ENCODE assay signal across 15 cellular contexts in the genomic region with DNA sequence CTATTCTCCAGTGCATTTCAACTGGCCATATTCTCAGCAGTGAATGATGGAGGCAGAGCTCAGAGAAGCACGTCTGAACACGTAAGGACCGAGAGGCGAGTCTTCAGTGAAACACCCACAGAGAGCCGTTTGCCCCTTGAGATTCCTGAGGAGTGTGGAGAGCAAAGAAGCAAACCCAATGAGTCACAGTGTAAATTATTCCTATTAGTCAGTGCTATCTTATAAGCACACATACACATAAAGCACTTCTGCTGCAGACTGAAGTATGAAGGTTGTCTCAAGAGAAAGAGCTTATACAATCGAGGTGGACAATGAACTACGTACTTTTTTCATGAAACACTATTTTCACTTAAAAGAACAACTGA. TPM values are rescaled to one million over a fixed set of nuclear protein-coding genes. Genes with fewer than 3 reads are reported as not detected.
DNase-seq lines count a peak whose midpoint lies in the region; ATAC-seq, FAIRE-seq and TF ChIP-seq lines count a peak whose summit lies in the region.
"Had no signal": no experiment of that assay in that cellular context is flagged by ENCODE, and none has a peak within 500 bp of the region (broad histone marks: within the 10 kb centered on the region; RNA-seq: fewer than 3 reads in every experiment).

No MANE protein-coding gene starts in this region.

- H3K36me3 ChIP-seq in bronchial epithelial cell (ENCODE audit: control insufficient read depth, insufficient read depth, low read length) = no peaks in the 10 kb centered on the region
- H3K36me3 ChIP-seq in lower lobe of right lung = no peaks in the 10 kb centered on the region
- H3K36me3 ChIP-seq: gastrocnemius medialis, suprapubic skin had no signal

- WGBS in lower leg skin, 2 donors = 63 to 68% methylated on average over 7 of the region's 7 CpGs

- peak; percentile 69 for DNase-seq in AG20443 (ENCODE audit: low spot score)
- DNase-seq in HT1080 (ENCODE audit: low read depth) = peak; percentile 90
- DNase-seq in bronchial epithelial cell (ENCODE audit: low read depth) = peak; percentile 100
- DNase-seq in lower lobe of right lung = no peak
- no peak for DNase-seq in D341Med (ENCODE audit: low spot score)
- DNase-seq in central memory CD4-positive, alpha-beta T cell = no peak
- DNase-seq in SIG-M5 treated with dmso at 0.1 percent for 504 hours (lab: John Stamatoyannopoulos, UW; ENCODE audit: unreplicated experiment) = no peak
- DNase-seq in lower leg skin (ENCODE audit: low spot score in 2 of 2) = no peak
- DNase-seq: activated CD4-positive, alpha-beta T cell treated with anti-CD3 and anti-CD28 coated beads, Interleukin-2, amount 10 ng/mL, durations not matched to agents 7 days and 5 days; activated naive CD8-positive, alpha-beta T cell treated with anti-CD3 and anti-CD28 coated beads, Interleukin-2, amount 10 ng/mL, durations not matched to agents 7 days and 5 days; Caco-2; gastrocnemius medialis; SIG-M5; stimulated activated CD4-positive, alpha-beta T cell treated with anti-CD3 and anti-CD28 coated beads, Interleukin-1b, Interleukin-23, amount 100 ng/mL, for 48 hours had no signal

- no peak for TF ChIP-seq POLR2A in lower leg skin (IDR thresholded peaks at IDR 0.05)

- H3K4me3 ChIP-seq in bronchial epithelial cell (ENCODE audit: low read depth, low read length) = no peak overlapping the region
- no peak overlapping the region for H3K4me3 ChIP-seq in lower lobe of right lung
- H3K4me3 ChIP-seq in lower leg skin (ENCODE audit: low read depth, poor library complexity, severe bottlenecking) = no peak overlapping the region
- H3K4me3 ChIP-seq: gastrocnemius medialis, suprapubic skin had no signal

- peak; percentile 92 to 97 for ATAC-seq in lower lobe of right lung

- intact Hi-C loops in lower lobe of right lung (cut with DNase I) = no loop called here
- intact Hi-C loops in lower leg skin (cut with DNase I; ENCODE audit: low total_unique reads) = no loop called here

- TF ChIP-seq CTCF in bronchial epithelial cell (IDR thresholded peaks at IDR 0.05; ENCODE audit: insufficient read depth, low read length, severe bottlenecking) (no peak), lower lobe of right lung (IDR thresholded peaks at IDR 0.05) (no peak), lower leg skin (IDR thresholded peaks at IDR 0.05) (no peak)

- H3K4me1 ChIP-seq in lower lobe of right lung = peaks cover 63% of the 10 kb centered on the region
- H3K4me1 ChIP-seq: Caco-2 had no signal

- peak overlapping the region; percentile 65 for H3K27ac ChIP-seq in lower lobe of right lung
- H3K27ac ChIP-seq: suprapubic skin had no signal

- H3K9me3 ChIP-seq in lower lobe of right lung = no peaks in the 10 kb centered on the region
- H3K9me3 ChIP-seq: Caco-2, gastrocnemius medialis, suprapubic skin had no signal

- H3K27me3 ChIP-seq in bronchial epithelial cell (ENCODE audit: control insufficient read depth, insufficient read depth, low read length) (no peaks in the 10 kb centered on the region), lower lobe of right lung (ENCODE audit: low read depth) (no peaks in the 10 kb centered on the region)
- H3K27me3 ChIP-seq: gastrocnemius medialis, suprapubic skin had no signal

- FAIRE-seq in bronchial epithelial cell (lab: Jason Lieb, UNC) = peak; percentile 99

RNA-seq across cellular contexts. Expression of gene GALNT18, which starts 37.4 kb away (rescaled TPM):
- 12.8 and 13.6 TPM in 2 replicates for total RNA-seq in HT1080 (2014; rRNA removed; shearing (Covaris generic))
- polyA plus RNA-seq in HT1080 (2015; cell fraction: cytosol; rRNA removed) = 0.95 and 0.99 TPM in 2 replicates
- 0.36 and 0.40 TPM in 2 replicates for polyA plus RNA-seq in HT1080 (2015; cell fraction: nucleus; rRNA removed)
- total RNA-seq in bronchial epithelial cell = 21.4 and 26.1 TPM in 2 replicates
- 46.4 TPM for total RNA-seq in lower lobe of right lung
- 10 to 100 TPM; 11.5 to 33.0 (median 17.7) TPM for total RNA-seq in lower leg skin

Comparison
In these comparisons a context has a peak if more than half of its experiments do, and no peak if none do; other contexts are left out.
1. DNase-seq: peak in AG20443 (single experiment), HT1080 (single experiment) and bronchial epithelial cell (single experiment); none in lower lobe of right lung (single experiment), D341Med (single experiment), central memory CD4-positive, alpha-beta T cell (single experiment), SIG-M5 treated with dmso at 0.1 percent for 504 hours (single experiment) and lower leg skin (0 of 2).